ENCODE assay signal across 23 cellular contexts in genomic region chr2:150882751-150883520, GRCh38.
"Had no signal": no experiment of that assay in that cellular context is flagged by ENCODE, and none has a peak within 500 bp of the region (broad histone marks: within the 10 kb centered on the region; RNA-seq: fewer than 3 reads in every experiment).

No MANE protein-coding gene starts in this region.

- H3K4me1 Mint-ChIP-seq: immature natural killer cell; naive thymus-derived CD8-positive, alpha-beta T cell; stimulated activated naive B cell treated with anti-CD40 and anti-IgM and Interleukin-4, amounts not matched to agents 10 μg/mL and 1 μg/mL and 100 μg/mL, for 72 hours; stimulated activated naive CD8-positive, alpha-beta T cell treated with anti-CD3 and anti-CD28 coated beads, Interleukin-15, amount 100 ng/mL, for 72 hours had no signal

- ATAC-seq: esophagus mucosa; gastrocnemius medialis; left ventricle myocardium superior; naive thymus-derived CD8-positive, alpha-beta T cell; stimulated activated naive B cell treated with anti-CD40 and anti-IgM and Interleukin-4, amounts not matched to agents 10 μg/mL and 1 μg/mL and 100 μg/mL, for 72 hours; stimulated activated naive CD8-positive, alpha-beta T cell treated with anti-CD3 and anti-CD28 coated beads, Interleukin-15, amount 100 ng/mL, for 72 hours had no signal

- H3K4me3 ChIP-seq: coronary artery, gastrocnemius medialis, lung, thoracic aorta, transverse colon had no signal

- H3K27me3 Mint-ChIP-seq: stimulated activated naive B cell treated with anti-CD40 and anti-IgM and Interleukin-4, amounts not matched to agents 10 μg/mL and 1 μg/mL and 100 μg/mL, for 72 hours had no signal

- H3K27ac ChIP-seq: coronary artery, gastrocnemius medialis, neutrophil, thoracic aorta, transverse colon had no signal

- H3K36me3 ChIP-seq: gastrocnemius medialis, neutrophil, thoracic aorta, transverse colon had no signal

- H3K4me3 Mint-ChIP-seq: immature natural killer cell; naive thymus-derived CD8-positive, alpha-beta T cell; stimulated activated naive B cell treated with anti-CD40 and anti-IgM and Interleukin-4, amounts not matched to agents 10 μg/mL and 1 μg/mL and 100 μg/mL, for 72 hours; stimulated activated naive CD8-positive, alpha-beta T cell treated with anti-CD3 and anti-CD28 coated beads, Interleukin-15, amount 100 ng/mL, for 72 hours had no signal

- H3K27ac Mint-ChIP-seq: immature natural killer cell; naive thymus-derived CD8-positive, alpha-beta T cell; stimulated activated naive B cell treated with anti-CD40 and anti-IgM and Interleukin-4, amounts not matched to agents 10 μg/mL and 1 μg/mL and 100 μg/mL, for 72 hours; stimulated activated naive CD8-positive, alpha-beta T cell treated with anti-CD3 and anti-CD28 coated beads, Interleukin-15, amount 100 ng/mL, for 72 hours had no signal

- DNase-seq: central memory CD4-positive, alpha-beta T cell; effector CD4-positive, alpha-beta T cell; gastrocnemius medialis; glutamatergic neuron; immature natural killer cell; kidney; left cardiac atrium; left ventricle myocardium superior; mesenchymal stem cell; midbrain; naive thymus-derived CD8-positive, alpha-beta T cell; posterior cingulate gyrus; stimulated activated CD4-positive, alpha-beta T cell treated with anti-CD3 and anti-CD28 coated beads, Interleukin-15, amount 100 ng/mL, for 24 hours; stimulated activated CD4-positive, alpha-beta T cell treated with anti-CD3 and anti-CD28 coated beads, Interleukin-1b, Interleukin-23, amount 100 ng/mL, for 48 hours; stimulated activated CD4-positive, alpha-beta T cell treated with anti-CD3 and anti-CD28 coated beads, Interleukin-4, amount 100 ng/mL, for 24 hours; stimulated activated naive B cell treated with anti-CD40 and anti-IgM and Interleukin-4, amounts not matched to agents 10 μg/mL and 1 μg/mL and 100 μg/mL, for 72 hours; stimulated activated naive CD8-positive, alpha-beta T cell treated with anti-CD3 and anti-CD28 coated beads, Interleukin-15, amount 100 ng/mL, for 72 hours; transverse colon had no signal

- H3K27me3 ChIP-seq: gastrocnemius medialis, neutrophil, transverse colon had no signal

- H3K9me3 ChIP-seq: gastrocnemius medialis, neutrophil, thoracic aorta, transverse colon had no signal

- H3K36me3 Mint-ChIP-seq: immature natural killer cell; naive thymus-derived CD8-positive, alpha-beta T cell; stimulated activated naive B cell treated with anti-CD40 and anti-IgM and Interleukin-4, amounts not matched to agents 10 μg/mL and 1 μg/mL and 100 μg/mL, for 72 hours had no signal

- H3K4me1 ChIP-seq: gastrocnemius medialis, transverse colon had no signal
